Comparison of ENCODE assay signal across 30 cellular contexts in genomic region chr4:106679063-106679462, GRCh38.
"Had no signal": no experiment of that assay in that cellular context is flagged by ENCODE, and none has a peak within 500 bp of the region (broad histone marks: within the 10 kb centered on the region; RNA-seq: fewer than 3 reads in every experiment).

No MANE protein-coding gene starts in this region.

- H3K4me1 ChIP-seq: ascending aorta, colonic mucosa, gastrocnemius medialis, left ventricle myocardium inferior, right lobe of liver, testis, transverse colon had no signal

- H3K36me3 ChIP-seq: ascending aorta, cardiac muscle cell, colonic mucosa, gastrocnemius medialis, left ventricle myocardium inferior, right lobe of liver, transverse colon, WERI-Rb-1 had no signal

- DNase-seq: activated CD4-positive, alpha-beta T cell treated with anti-CD3 and anti-CD28 coated beads for 48 hours; activated CD4-positive, alpha-beta T cell treated with anti-CD3 and anti-CD28 coated beads, Interleukin-2, amount 50 U/mL, for 48 hours; activated CD8-positive, alpha-beta memory T cell treated with anti-CD3 and anti-CD28 coated beads for 24 hours; activated CD8-positive, alpha-beta memory T cell treated with anti-CD3 and anti-CD28 coated beads, Interleukin-2, amount 50 U/mL, for 4 hours; activated effector memory CD4-positive, alpha-beta T cell treated with anti-CD3 and anti-CD28 coated beads, Interleukin-2, amount 50 U/mL, for 16 hours; activated naive CD4-positive, alpha-beta T cell treated with anti-CD3 and anti-CD28 coated beads for 36 hours; activated naive CD8-positive, alpha-beta T cell treated with anti-CD3 and anti-CD28 coated beads for 36 hours; activated T-cell treated with anti-CD3 and anti-CD28 coated beads, Interleukin-2, amount 50 U/mL, for 1 hour; cerebellar nuclear complex; colonic mucosa; effector CD8-positive, alpha-beta T cell; erythroblast; gastrocnemius medialis; islet precursor cell; left ventricle myocardium inferior; right lobe of liver; stimulated activated CD4-positive, alpha-beta T cell treated with anti-CD3 and anti-CD28 coated beads, Interleukin-12 subunit alpha, Interleukin-12 subunit beta, amount 100 ng/mL, for 4 hours; stimulated activated CD4-positive, alpha-beta T cell treated with anti-CD3 and anti-CD28 coated beads, Interleukin-4, amount 100 ng/mL, for 1 hour; stimulated activated naive CD8-positive, alpha-beta T cell treated with anti-CD3 and anti-CD28 coated beads, Interleukin-15, Interleukin-2, amounts not matched to agents 100 U/mL and 50 U/mL, for 24 hours; testis; transverse colon; WERI-Rb-1 had no signal

- H3K27ac Mint-ChIP-seq: activated naive CD4-positive, alpha-beta T cell treated with anti-CD3 and anti-CD28 coated beads for 36 hours; activated naive CD8-positive, alpha-beta T cell treated with anti-CD3 and anti-CD28 coated beads for 36 hours; activated T-helper 1 cell treated with anti-CD3 and anti-CD28 coated beads, Interleukin-12 subunit alpha, Interleukin-12 subunit beta, Interleukin-2, Interleukin-4 antibody, amounts not matched to agents 30 ng/mL and 10 ng/mL and 1 ng/mL, durations not matched to agents 14 hours and 24 hours and 36 hours; brain; progenitor cell of endocrine pancreas had no signal

- H3K9me3 ChIP-seq: ascending aorta, colonic mucosa, gastrocnemius medialis, right lobe of liver, testis, transverse colon had no signal

- H3K27me3 ChIP-seq: ascending aorta, cardiac muscle cell, colonic mucosa, gastrocnemius medialis, hepatocyte, right lobe of liver, testis, transverse colon had no signal

- H3K4me3 Mint-ChIP-seq: activated naive CD4-positive, alpha-beta T cell treated with anti-CD3 and anti-CD28 coated beads for 36 hours; activated naive CD8-positive, alpha-beta T cell treated with anti-CD3 and anti-CD28 coated beads for 36 hours; activated T-helper 1 cell treated with anti-CD3 and anti-CD28 coated beads, Interleukin-12 subunit alpha, Interleukin-12 subunit beta, Interleukin-2, Interleukin-4 antibody, amounts not matched to agents 30 ng/mL and 10 ng/mL and 1 ng/mL, durations not matched to agents 14 hours and 24 hours and 36 hours; brain; nephron had no signal

- H3K4me3 ChIP-seq: ascending aorta, cardiac muscle cell, colonic mucosa, gastrocnemius medialis, hepatocyte, left ventricle myocardium inferior, right lobe of liver, testis, transverse colon had no signal

- H3K36me3 Mint-ChIP-seq: activated naive CD8-positive, alpha-beta T cell treated with anti-CD3 and anti-CD28 coated beads for 36 hours; brain had no signal

- ATAC-seq: activated CD4-positive, CD25-positive, alpha-beta regulatory T cell treated with anti-CD3 and anti-CD28 coated beads, Interleukin-2, amount 50 U/mL, for 24 hours; gastrocnemius medialis; right lobe of liver; stimulated activated naive CD8-positive, alpha-beta T cell treated with anti-CD3 and anti-CD28 coated beads, Interleukin-15, Interleukin-2, amounts not matched to agents 100 U/mL and 50 U/mL, for 24 hours had no signal

- H3K27me3 Mint-ChIP-seq: activated naive CD8-positive, alpha-beta T cell treated with anti-CD3 and anti-CD28 coated beads for 36 hours; brain; progenitor cell of endocrine pancreas had no signal

- H3K27ac ChIP-seq: ascending aorta, cardiac muscle cell, colonic mucosa, gastrocnemius medialis, hepatocyte, left ventricle myocardium inferior, right lobe of liver, testis, transverse colon, WERI-Rb-1 had no signal

- H3K4me1 Mint-ChIP-seq: activated naive CD8-positive, alpha-beta T cell treated with anti-CD3 and anti-CD28 coated beads for 36 hours; brain had no signal
